ENCODE assay signal across 1 cellular context in genomic region chr2:159946326-159946992, GRCh38.
TF ChIP-seq lines count a peak whose summit lies in the region.

No MANE protein-coding gene starts in this region.

TF ChIP-seq in GM12878, 131 proteins besides CTCF, POLR2A, EP300 and RAD21:
- TF ChIP-seq NRF1 (conservative IDR thresholded peaks at IDR 0.05; ENCODE audit: low read depth, low read length), result no peak
- TF ChIP-seq, protein P1, sequence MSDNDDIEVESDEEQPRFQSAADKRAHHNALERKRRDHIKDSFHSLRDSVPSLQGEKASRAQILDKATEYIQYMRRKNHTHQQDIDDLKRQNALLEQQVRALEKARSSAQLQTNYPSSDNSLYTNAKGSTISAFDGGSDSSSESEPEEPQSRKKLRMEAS (IDR thresholded peaks at IDR 0.05; ENCODE audit: low read depth, low read length), result no peak
- TF ChIP-seq ATF2 (IDR thresholded peaks at IDR 0.05; ENCODE audit: low read length), result no peak
- no peak for TF ChIP-seq NFYA (IDR thresholded peaks at IDR 0.05; ENCODE audit: borderline replicate concordance, low read depth, low read length)
- TF ChIP-seq USF1 (IDR thresholded peaks at IDR 0.05; ENCODE audit: borderline replicate concordance, extremely low read length, insufficient read depth, low read depth, low read length), result no peak
- no peak for TF ChIP-seq JUND (IDR thresholded peaks at IDR 0.05; ENCODE audit: low read depth, low read length)
- no peak for TF ChIP-seq TARDBP (IDR thresholded peaks at IDR 0.05; ENCODE audit: borderline replicate concordance)
- TF ChIP-seq CHD1 (IDR thresholded peaks at IDR 0.05; ENCODE audit: low read depth, low read length), result no peak
- TF ChIP-seq, protein P2, sequence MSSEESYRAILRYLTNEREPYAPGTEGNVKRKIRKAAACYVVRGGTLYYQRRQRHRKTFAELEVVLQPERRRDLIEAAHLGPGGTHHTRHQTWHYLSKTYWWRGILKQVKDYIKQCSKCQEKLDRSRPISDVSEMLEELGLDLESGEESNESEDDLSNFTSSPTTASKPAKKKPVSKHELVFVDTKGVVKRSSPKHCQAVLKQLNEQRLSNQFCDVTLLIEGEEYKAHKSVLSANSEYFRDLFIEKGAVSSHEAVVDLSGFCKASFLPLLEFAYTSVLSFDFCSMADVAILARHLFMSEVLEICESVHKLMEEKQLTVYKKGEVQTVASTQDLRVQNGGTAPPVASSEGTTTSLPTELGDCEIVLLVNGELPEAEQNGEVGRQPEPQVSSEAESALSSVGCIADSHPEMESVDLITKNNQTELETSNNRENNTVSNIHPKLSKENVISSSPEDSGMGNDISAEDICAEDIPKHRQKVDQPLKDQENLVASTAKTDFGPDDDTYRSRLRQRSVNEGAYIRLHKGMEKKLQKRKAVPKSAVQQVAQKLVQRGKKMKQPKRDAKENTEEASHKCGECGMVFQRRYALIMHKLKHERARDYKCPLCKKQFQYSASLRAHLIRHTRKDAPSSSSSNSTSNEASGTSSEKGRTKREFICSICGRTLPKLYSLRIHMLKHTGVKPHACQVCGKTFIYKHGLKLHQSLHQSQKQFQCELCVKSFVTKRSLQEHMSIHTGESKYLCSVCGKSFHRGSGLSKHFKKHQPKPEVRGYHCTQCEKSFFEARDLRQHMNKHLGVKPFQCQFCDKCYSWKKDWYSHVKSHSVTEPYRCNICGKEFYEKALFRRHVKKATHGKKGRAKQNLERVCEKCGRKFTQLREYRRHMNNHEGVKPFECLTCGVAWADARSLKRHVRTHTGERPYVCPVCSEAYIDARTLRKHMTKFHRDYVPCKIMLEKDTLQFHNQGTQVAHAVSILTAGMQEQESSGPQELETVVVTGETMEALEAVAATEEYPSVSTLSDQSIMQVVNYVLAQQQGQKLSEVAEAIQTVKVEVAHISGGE (CRISPR knock-in tag; IDR thresholded peaks at IDR 0.05), result no peak
TF ChIP-seq in GM12878: peak in this region for 0.
